ENCODE assay signal across 8 cellular contexts in genomic region chr2:70789304-70790078, GRCh38. TPM values are rescaled to one million over a fixed set of nuclear protein-coding genes. Genes with fewer than 3 reads are reported as not detected.
DNase-seq lines count a peak whose midpoint lies in the region; ATAC-seq and TF ChIP-seq lines count a peak whose summit lies in the region.

No MANE protein-coding gene starts in this region.

- H2AFZ ChIP-seq in Loucy (ENCODE audit: low read length) = peak overlapping the region; percentile 92

- peak overlapping the region; percentile 37 for H3K9ac ChIP-seq in Loucy (ENCODE audit: low read depth, low read length, poor library complexity, severe bottlenecking)

- ATAC-seq in SK-N-SH treated with all-trans-retinoic acid at 6 μM for 48 hours = peak; percentile 94
- peak; percentile 85 for ATAC-seq in left ventricle myocardium superior
- peak; percentile 70 for ATAC-seq in aorta (ENCODE audit: low FRiP score)
- ATAC-seq in GM18873 (IDR thresholded peaks at IDR 0.05; ENCODE audit: low FRiP score, unreplicated experiment) = no peak

- WGBS in aorta, 2 donors = 2 to 5% methylated on average over 32 of the region's 32 CpGs

- no peaks in the 10 kb centered on the region for H3K79me2 ChIP-seq in Loucy (ENCODE audit: insufficient read depth, low read length)

- H3K27me3 ChIP-seq in Loucy (ENCODE audit: insufficient read depth, low read length, poor library complexity, severe bottlenecking) (no peaks in the 10 kb centered on the region), aorta (ENCODE audit: control insufficient read depth in 1 of 2, insufficient read depth in 2 of 2, low read length in 1 of 2) (peaks cover 0 to 1% of the 10 kb centered on the region in 2 donors)

- H3K4me3 ChIP-seq in Loucy (ENCODE audit: low read length, poor library complexity, severe bottlenecking) (peak overlapping the region; percentile 28), aorta (ENCODE audit: low read length in 2 of 2) (peak overlapping the region in 1 of 2 donors; percentile 1)

- DNase-seq in DMS153 treated with DMSO at 0.1 percent for 48 hours (lab: John Stamatoyannopoulos, UW; ENCODE audit: unreplicated experiment) (peak; percentile 41), left ventricle myocardium superior (peak; percentile 73), putamen (ENCODE audit: low spot score) (peak; percentile 57), aorta (peak; percentile 78 to 82)
- peak; percentile 56 for DNase-seq in activated naive CD8-positive, alpha-beta T cell treated with anti-CD3 and anti-CD28 coated beads, Interleukin-2, amount 50 U/mL, for 16 hours (ENCODE audit: low read depth, low spot score)

- H3K36me3 ChIP-seq in Loucy (ENCODE audit: insufficient read depth, low read length) = no peaks in the 10 kb centered on the region
- H3K36me3 ChIP-seq in aorta (ENCODE audit: control insufficient read depth in 1 of 2, insufficient read depth in 2 of 2, low read length in 1 of 2) = no peaks in the 10 kb centered on the region

- H3F3A ChIP-seq in Loucy (ENCODE audit: low read depth) = no peaks in the 10 kb centered on the region

- no peaks in the 10 kb centered on the region for H4K20me1 ChIP-seq in Loucy (ENCODE audit: insufficient read depth, low read length, poor library complexity, severe bottlenecking)

- no peak overlapping the region for H3K27ac ChIP-seq in aorta (ENCODE audit: low read depth in 1 of 2, low read length in 2 of 2)

- peak overlapping the region; percentile 48 for H3K4me2 ChIP-seq in Loucy (ENCODE audit: low read depth, low read length, poor library complexity, severe bottlenecking)

- H3K4me1 ChIP-seq in Loucy (ENCODE audit: insufficient read depth, low read length, poor library complexity, severe bottlenecking) = no peaks in the 10 kb centered on the region
- no peaks in the 10 kb centered on the region for H3K4me1 ChIP-seq in aorta (ENCODE audit: control insufficient read depth in 1 of 2, insufficient read depth in 2 of 2, low read length in 2 of 2)

- intact Hi-C loops in left ventricle myocardium superior (cut with micrococcal nuclease) = no loop called here
- intact Hi-C loops in aorta (cut with DNase I) = no loop called here

- H3K9me2 ChIP-seq in Loucy (replicated peaks; ENCODE audit: low read depth, low read length) = no peaks in the 10 kb centered on the region

- H3K9me3 ChIP-seq in Loucy (ENCODE audit: insufficient read depth, low read depth, low read length) (no peaks in the 10 kb centered on the region), aorta (ENCODE audit: control insufficient read depth, low read length) (peaks cover 1% of the 10 kb centered on the region)

- peak; percentile 78 for TF ChIP-seq CTCF in Loucy (conservative IDR thresholded peaks at IDR 0.05; ENCODE audit: low read length)

TF ChIP-seq in SK-N-SH treated with all-trans-retinoic acid at 6 μM for 48 hours, 23 proteins besides CTCF, POLR2A, EP300 and RAD21 (continues in another document):
- TF ChIP-seq ZC3H10 (CRISPR knock-in tag; IDR thresholded peaks at IDR 0.05) (no peak), OSR1 (CRISPR knock-in tag; IDR thresholded peaks at IDR 0.05) (no peak), CSRNP3 (CRISPR knock-in tag; IDR thresholded peaks at IDR 0.05) (no peak), CREB5 (CRISPR knock-in tag; IDR thresholded peaks at IDR 0.05; ENCODE audit: low read depth) (no peak), CSDC2 (CRISPR knock-in tag; IDR thresholded peaks at IDR 0.05) (no peak), ZFP3 (CRISPR knock-in tag; IDR thresholded peaks at IDR 0.05) (no peak), RARB (CRISPR knock-in tag; IDR thresholded peaks at IDR 0.05) (no peak), ZFP30 (CRISPR knock-in tag; IDR thresholded peaks at IDR 0.05) (no peak), PPARA (CRISPR knock-in tag; IDR thresholded peaks at IDR 0.05; ENCODE audit: borderline replicate concordance) (no peak), ISL1 (CRISPR knock-in tag; IDR thresholded peaks at IDR 0.05) (no peak), TCF4 (CRISPR knock-in tag; IDR thresholded peaks at IDR 0.05; ENCODE audit: borderline replicate concordance) (no peak), POU6F1 (CRISPR knock-in tag; IDR thresholded peaks at IDR 0.05; ENCODE audit: borderline replicate concordance, low read depth) (no peak), TSHZ2 (CRISPR knock-in tag; IDR thresholded peaks at IDR 0.05) (no peak), GLIS3 (CRISPR knock-in tag; IDR thresholded peaks at IDR 0.05) (no peak)

RNA-seq across cellular contexts. Expression of gene FIGLA, which starts 1.0 kb away (rescaled TPM):
- total RNA-seq in left ventricle myocardium superior (not detected), aorta (not detected)
- not detected for polyA plus RNA-seq in aorta

RNA-seq across cellular contexts. Expression of gene ADD2, which starts 21.5 kb away (rescaled TPM):
- total RNA-seq in left ventricle myocardium superior = 1.8 TPM
- 1 to 10 TPM; 1.7 to 5.3 TPM for total RNA-seq in aorta
- polyA plus RNA-seq in aorta = under 1 TPM in 1 of 2 donors, not detected in 1; 0.15 TPM

RNA-seq across cellular contexts. Expression of gene CLEC4F, which starts 30.9 kb away (rescaled TPM):
- total RNA-seq in left ventricle myocardium superior = 0.25 TPM
- total RNA-seq in aorta = under 1 TPM in 1 of 2 donors, not detected in 1; 0.72 TPM
- polyA plus RNA-seq in aorta = not detected

RNA-seq across cellular contexts. Expression of gene CD207, which starts 46.1 kb away (rescaled TPM):
- not detected for total RNA-seq in left ventricle myocardium superior
- total RNA-seq in aorta = under 1 TPM in 1 of 2 donors, not detected in 1; 0.78 TPM
- not detected for polyA plus RNA-seq in aorta
